In the genomic region with DNA sequence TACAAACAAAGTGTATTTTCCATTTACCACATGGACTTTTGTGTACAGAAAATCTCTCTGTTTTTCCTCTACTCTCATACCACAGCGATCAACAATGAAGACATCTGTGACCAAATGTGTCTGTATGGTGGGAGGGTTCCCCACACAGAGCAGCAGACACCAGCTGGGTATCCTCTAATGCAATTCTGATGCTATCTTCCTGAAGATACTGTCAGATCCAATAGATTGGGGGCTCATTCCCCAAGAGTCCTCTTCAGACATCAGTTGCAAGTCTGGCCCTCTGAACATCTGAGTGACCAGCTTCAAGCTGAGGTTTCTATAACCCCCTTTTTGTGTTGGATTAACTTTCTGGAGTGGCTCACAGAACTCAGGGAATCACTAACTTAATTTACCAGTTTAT, we compare ENCODE assay signal across 3 cellular contexts.
"Had no signal": no experiment of that assay in that cellular context is flagged by ENCODE, and none has a peak within 500 bp of the region (broad histone marks: within the 10 kb centered on the region; RNA-seq: fewer than 3 reads in every experiment).

No MANE protein-coding gene starts in this region.

- H3K4me3 ChIP-seq: GM12878 had no signal

- ATAC-seq: GM12878 had no signal

- DNase-seq: GDM1, GF-D8 had no signal
